8 cellular contexts compared by ENCODE assay signal in genomic region chr3:191328963-191329653, GRCh38. TPM values are rescaled to one million over a fixed set of nuclear protein-coding genes. Genes with fewer than 3 reads are reported as not detected.
A peak's percentile ranks its signal among the peaks of the same experiment; 100 is the strongest.
DNase-seq lines count a peak whose midpoint lies in the region; ATAC-seq and TF ChIP-seq lines count a peak whose summit lies in the region.

CCDC50 (plus strand) TSS chr3:191329394; CDS start chr3:191329675, 281 bp downstream.

- CTCF ChIA-PET in Calu3 (lab: Charles Lee): interaction anchor here (0.7 to 1.0 kb wide), 3 partner anchors 11 to 31 kb away, joined by 3 to 7 read pairs (median 3); no protein-coding TSS in a partner anchor

- H3K36me3 Mint-ChIP-seq in Calu3 (ENCODE audit: insufficient read depth, unreplicated experiment): peaks cover 34% of the 10 kb centered on the region

- H3K27ac ChIP-seq in epithelial cell of prostate (peak within 1 kb of the TSS; percentile 85), mesodermal cell (ENCODE audit: low read depth, low read length, severe bottlenecking) (peak within 1 kb of the TSS; percentile 92)

- intact Hi-C loops in Calu3 (cut with micrococcal nuclease; ENCODE audit: unreplicated experiment): no loop called here

- ATAC-seq in GM19468 (IDR thresholded peaks at IDR 0.05; ENCODE audit: extremely low read depth, unreplicated experiment): peak; percentile 41
- peak; percentile 56 for ATAC-seq in HG03565 (IDR thresholded peaks at IDR 0.05; ENCODE audit: unreplicated experiment)
- peak; percentile 74 for ATAC-seq in stimulated activated naive CD8-positive, alpha-beta T cell treated with anti-CD3 and anti-CD28 coated beads, Interleukin-15, amount 100 ng/mL, for 72 hours

- no TSS peak for BruUV-seq in Calu3 (replicated peaks; lab: Mats Ljungman, UMichigan)

- H3K27me3 Mint-ChIP-seq in Calu3 (ENCODE audit: unreplicated experiment): no peaks in the 10 kb centered on the region
- H3K27me3 Mint-ChIP-seq in stimulated activated naive CD8-positive, alpha-beta T cell treated with anti-CD3 and anti-CD28 coated beads, Interleukin-15, amount 100 ng/mL, for 72 hours: peaks cover 39% of the 10 kb centered on the region

- DNase-seq in Calu3: peak; percentile 95
- peak; percentile 94 for DNase-seq in NCI-H82 (lab: John Stamatoyannopoulos, UW)
- DNase-seq in activated CD8-positive, alpha-beta memory T cell treated with anti-CD3 and anti-CD28 coated beads, Interleukin-2, amount 50 U/mL, for 48 hours: peak; percentile 53
- DNase-seq in epithelial cell of prostate (ENCODE audit: low read depth, low spot score): no peak
- peak; percentile 29 to 34 for DNase-seq in stimulated activated naive CD8-positive, alpha-beta T cell treated with anti-CD3 and anti-CD28 coated beads, Interleukin-15, amount 100 ng/mL, for 72 hours

- no peaks in the 10 kb centered on the region for H3K9me3 Mint-ChIP-seq in Calu3 (ENCODE audit: low read depth, unreplicated experiment)
- H3K9me3 Mint-ChIP-seq in stimulated activated naive CD8-positive, alpha-beta T cell treated with anti-CD3 and anti-CD28 coated beads, Interleukin-15, amount 100 ng/mL, for 72 hours: no peaks in the 10 kb centered on the region

- H3K4me1 Mint-ChIP-seq in Calu3 (ENCODE audit: low read depth, unreplicated experiment): peaks cover 58% of the 10 kb centered on the region
- peaks cover 9% of the 10 kb centered on the region for H3K4me1 Mint-ChIP-seq in stimulated activated naive CD8-positive, alpha-beta T cell treated with anti-CD3 and anti-CD28 coated beads, Interleukin-15, amount 100 ng/mL, for 72 hours

- H3K27ac Mint-ChIP-seq in Calu3 (ENCODE audit: unreplicated experiment): peak within 1 kb of the TSS; percentile 86
- peak within 1 kb of the TSS in 1 of 2 donors; percentile 27 for H3K27ac Mint-ChIP-seq in stimulated activated naive CD8-positive, alpha-beta T cell treated with anti-CD3 and anti-CD28 coated beads, Interleukin-15, amount 100 ng/mL, for 72 hours

- no peaks in the 10 kb centered on the region for H3K9me3 ChIP-seq in mesodermal cell (ENCODE audit: control insufficient read depth, low read length)

- peaks cover 14% of the 10 kb centered on the region for H3K4me1 ChIP-seq in mesodermal cell (ENCODE audit: control insufficient read depth, insufficient read depth, low read length, poor library complexity, severe bottlenecking)

- WGBS in mesodermal cell (ENCODE audit: insufficient coverage in 2 of 2), 2 experiments: 0 to 1% methylated on average over 24 to 56 of the region's 63 CpGs

- H3K4me3 ChIP-seq in mesodermal cell (ENCODE audit: extremely low read depth, insufficient read depth, low read length, poor library complexity, severe bottlenecking): peak within 1 kb of the TSS; percentile 80

- H3K36me3 ChIP-seq in mesodermal cell (ENCODE audit: control insufficient read depth, insufficient read depth, low read length): no peaks in the 10 kb centered on the region

- H3K4me3 Mint-ChIP-seq in Calu3 (ENCODE audit: low read depth, unreplicated experiment): peak within 1 kb of the TSS; percentile 84
- H3K4me3 Mint-ChIP-seq in stimulated activated naive CD8-positive, alpha-beta T cell treated with anti-CD3 and anti-CD28 coated beads, Interleukin-15, amount 100 ng/mL, for 72 hours: peak within 1 kb of the TSS; percentile 66 to 69

- no peak for TF ChIP-seq CTCF in Calu3 (IDR thresholded peaks at IDR 0.05; ENCODE audit: unreplicated experiment)

RNA-seq across cellular contexts. Expression of gene CCDC50, which starts in this region (rescaled TPM):
- 124 and 134 TPM in 2 replicates for total RNA-seq in Calu3 (2022)
- polyA plus RNA-seq in mesodermal cell (2013, experiment 1 of 2): 114 TPM
- polyA plus RNA-seq in mesodermal cell (2013, experiment 2 of 2): 118 TPM
